In the genomic region with DNA sequence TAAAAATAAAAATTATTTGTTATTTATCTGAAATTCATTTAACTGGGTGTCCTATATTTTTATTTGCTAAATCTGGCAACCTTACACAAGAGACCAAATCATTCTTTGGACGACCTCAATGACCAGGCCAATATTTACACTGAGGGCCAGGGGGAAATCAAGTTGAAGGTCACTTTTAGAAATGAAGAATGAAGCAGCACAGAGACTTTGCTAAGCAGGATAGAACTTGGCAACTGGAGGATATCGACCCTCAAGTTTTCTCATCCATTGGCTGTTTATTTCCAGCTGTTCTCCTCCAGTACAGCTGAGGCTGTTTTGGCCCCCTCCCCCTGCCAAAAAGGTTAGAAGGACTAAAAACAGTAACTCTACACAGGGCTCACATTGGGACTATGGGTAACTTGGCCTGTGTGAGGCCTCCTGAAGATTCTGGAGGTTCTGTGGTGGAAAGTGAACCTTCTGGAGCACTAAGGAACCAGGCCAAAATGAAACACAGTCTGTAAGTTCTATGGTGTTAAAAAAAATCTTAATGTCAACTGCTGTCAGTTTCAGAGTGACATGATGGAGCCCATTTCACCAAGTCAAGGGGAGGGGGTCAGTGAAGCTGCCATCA, we compare ENCODE assay signal across 20 cellular contexts.
"Had no signal": no experiment of that assay in that cellular context is flagged by ENCODE, and none has a peak within 500 bp of the region (broad histone marks: within the 10 kb centered on the region; RNA-seq: fewer than 3 reads in every experiment).

No MANE protein-coding gene starts in this region.

- H3K9me3 ChIP-seq: SJSA1 had no signal

- H3K9ac ChIP-seq: KMS-11 had no signal

- H3K4me3 ChIP-seq: K562, SJSA1, SK-N-MC had no signal

- H3K27me3 Mint-ChIP-seq: IgD-negative memory B cell had no signal

- H3K4me1 Mint-ChIP-seq: IgD-negative memory B cell had no signal

- H3K4me2 ChIP-seq: KMS-11 had no signal

- H3K4me3 Mint-ChIP-seq: IgD-negative memory B cell had no signal

- H3K27me3 ChIP-seq: SJSA1 had no signal

- DNase-seq: MV-4-11, NCI-H1048, NCI-H1105, NCI-H1417, NCI-H1436 treated with DMSO at 0.1 percent for 48 hours, NCI-H1694, NCI-H187 treated with DMSO at 0.1 percent for 48 hours, NCI-H2029 treated with DMSO at 0.1 percent for 48 hours, NCI-H2227 treated with DMSO at 0.1 percent for 48 hours, NCI-H524, NCI-H526 treated with DMSO at 0.1 percent for 48 hours, NCI-H748 treated with DMSO at 0.1 percent for 48 hours, Right ventricle myocardium superior, RPMI8226, SIG-M5 had no signal

- H3K36me3 ChIP-seq: SJSA1 had no signal

- H3K9me3 Mint-ChIP-seq: IgD-negative memory B cell had no signal

- H3K27ac ChIP-seq: KMS-11, SJSA1, SK-N-MC had no signal

- ATAC-seq: K562 had no signal
